23 cellular contexts compared by ENCODE assay signal in the genomic region with DNA sequence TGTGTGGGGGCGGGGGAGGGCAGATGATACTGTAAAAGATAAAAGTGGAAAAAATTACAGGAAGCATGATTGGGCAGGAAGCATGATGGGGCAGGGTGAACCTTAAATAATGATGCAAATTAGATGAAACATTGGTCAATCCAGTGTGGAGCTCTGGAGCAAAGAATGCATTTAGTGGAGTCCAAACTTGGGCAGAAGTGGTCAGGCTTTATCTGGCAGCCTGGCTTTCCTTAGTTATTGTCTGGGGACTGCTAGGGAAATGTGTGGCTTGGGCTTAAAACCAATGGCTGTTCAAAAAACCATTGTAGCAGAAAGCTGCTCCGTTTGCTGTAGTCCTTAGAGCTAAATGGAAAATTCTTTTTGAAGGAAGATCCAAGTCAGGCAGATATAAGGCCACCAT.
"Had no signal": no experiment of that assay in that cellular context is flagged by ENCODE, and none has a peak within 500 bp of the region (broad histone marks: within the 10 kb centered on the region; RNA-seq: fewer than 3 reads in every experiment).

No MANE protein-coding gene starts in this region.

- H3K27me3 ChIP-seq: brain microvascular endothelial cell, gastrocnemius medialis, spleen, tibial nerve had no signal

- H3K4me1 Mint-ChIP-seq: activated B cell treated with CpG ODN at 0.5 μM for 24 hours; activated naive CD4-positive, alpha-beta T cell treated with anti-CD3 and anti-CD28 coated beads, Interleukin-2, amount 50 U/mL, for 24 hours; activated naive CD8-positive, alpha-beta T cell treated with anti-CD3 and anti-CD28 coated beads, Interleukin-2, amount 50 U/mL, for 24 hours; nephron had no signal

- H3K36me3 Mint-ChIP-seq: activated naive CD4-positive, alpha-beta T cell treated with anti-CD3 and anti-CD28 coated beads, Interleukin-2, amount 50 U/mL, for 24 hours had no signal

- H3K27me3 Mint-ChIP-seq: activated B cell treated with CpG ODN at 0.5 μM for 24 hours; activated CD8-positive, alpha-beta T cell treated with anti-CD3 and anti-CD28 coated beads for 36 hours; activated naive CD4-positive, alpha-beta T cell treated with anti-CD3 and anti-CD28 coated beads, Interleukin-2, amount 50 U/mL, for 24 hours; activated naive CD8-positive, alpha-beta T cell treated with anti-CD3 and anti-CD28 coated beads, Interleukin-2, amount 50 U/mL, for 24 hours had no signal

- H3K27ac Mint-ChIP-seq: activated B cell treated with CpG ODN at 0.5 μM for 24 hours; activated CD8-positive, alpha-beta T cell treated with anti-CD3 and anti-CD28 coated beads for 36 hours; activated naive CD4-positive, alpha-beta T cell treated with anti-CD3 and anti-CD28 coated beads, Interleukin-2, amount 50 U/mL, for 24 hours; activated naive CD8-positive, alpha-beta T cell treated with anti-CD3 and anti-CD28 coated beads, Interleukin-2, amount 50 U/mL, for 24 hours; activated T-helper 2 cell treated with anti-CD3 and anti-CD28 coated beads, Interferon-gamma antibody, Interleukin-2, Interleukin-4, amounts not matched to agents 10 μg/mL and 5 μg/mL and 100 μg/mL, durations not matched to agents 14 hours and 24 hours and 36 hours; nephron had no signal

- H3K4me3 Mint-ChIP-seq: activated B cell treated with CpG ODN at 0.5 μM for 24 hours; activated CD8-positive, alpha-beta T cell treated with anti-CD3 and anti-CD28 coated beads for 36 hours; activated naive CD4-positive, alpha-beta T cell treated with anti-CD3 and anti-CD28 coated beads, Interleukin-2, amount 50 U/mL, for 24 hours; activated naive CD8-positive, alpha-beta T cell treated with anti-CD3 and anti-CD28 coated beads, Interleukin-2, amount 50 U/mL, for 24 hours; nephron had no signal

- H3K4me3 ChIP-seq: gastrocnemius medialis, left ventricle myocardium inferior, lung, mucosa of descending colon, spleen, tibial nerve had no signal

- H3K4me1 ChIP-seq: gastrocnemius medialis, left ventricle myocardium inferior, spleen, tibial nerve had no signal

- H3K9me3 ChIP-seq: gastrocnemius medialis, left ventricle myocardium inferior, mucosa of descending colon, tibial nerve had no signal

- H3K27ac ChIP-seq: brain microvascular endothelial cell, gastrocnemius medialis, left ventricle myocardium inferior, spleen, tibial nerve had no signal

- H3K9me3 Mint-ChIP-seq: nephron had no signal

- H3K36me3 ChIP-seq: brain microvascular endothelial cell, gastrocnemius medialis, left ventricle myocardium inferior, spleen, tibial nerve had no signal

- DNase-seq: activated B cell treated with CpG ODN at 0.5 μM for 24 hours; activated CD4-positive, alpha-beta T cell treated with anti-CD3 and anti-CD28 coated beads, Interleukin-2, amount 50 U/mL, for 1 hour; activated CD8-positive, alpha-beta T cell treated with anti-CD3 and anti-CD28 coated beads for 36 hours; activated naive CD8-positive, alpha-beta T cell treated with anti-CD3 and anti-CD28 coated beads, Interleukin-2, amount 50 U/mL, for 24 hours; activated T-cell treated with anti-CD3 and anti-CD28 coated beads, Interleukin-2, amount 50 U/mL, for 48 hours; aorta; brain microvascular endothelial cell; caudate nucleus; gastrocnemius medialis; glutamatergic neuron; left ventricle myocardium inferior; mesendoderm; mucosa of descending colon; posterior cingulate gyrus; right cardiac atrium; spleen; stimulated activated naive CD4-positive, alpha-beta T cell treated with Interleukin-2 at 50 U/mL for 16 hours; T-helper 1 cell had no signal
